ENCODE assay signal across 23 cellular contexts in genomic region chr7:7489546-7489945, GRCh38. TPM values are rescaled to one million over a fixed set of nuclear protein-coding genes. Genes with fewer than 3 reads are reported as not detected.
A peak's percentile ranks its signal among the peaks of the same experiment; 100 is the strongest.
DNase-seq lines count a peak whose midpoint lies in the region; ATAC-seq and TF ChIP-seq lines count a peak whose summit lies in the region.
"Had no signal": no experiment of that assay in that cellular context is flagged by ENCODE, and none has a peak within 500 bp of the region (broad histone marks: within the 10 kb centered on the region; RNA-seq: fewer than 3 reads in every experiment).

No MANE protein-coding gene starts in this region.

- H3K4me3 Mint-ChIP-seq in IgD-negative memory B cell: peak overlapping the region in 2 of 4 donors; percentile 13 to 92
- H3K4me3 Mint-ChIP-seq: activated CD4-positive, alpha-beta T cell treated with anti-CD3 and anti-CD28 coated beads for 36 hours; activated T-cell treated with anti-CD3 and anti-CD28 coated beads, Interleukin-2, amount 50 U/mL, for 24 hours; neural progenitor cell had no signal

- H3K27ac ChIP-seq in right lobe of liver: no peak overlapping the region
- no peak overlapping the region for H3K27ac ChIP-seq in upper lobe of right lung
- H3K27ac ChIP-seq: adrenal gland, HL-60, lower lobe of right lung, neural progenitor cell, SJSA1 had no signal

- ATAC-seq in right lobe of liver (peak; percentile 73 to 89 (median 88)), upper lobe of right lung (peak; percentile 36), GM18870 (IDR thresholded peaks at IDR 0.05; ENCODE audit: unreplicated experiment) (no peak)
- ATAC-seq: activated CD4-positive, alpha-beta T cell treated with anti-CD3 and anti-CD28 coated beads for 36 hours; lower lobe of right lung had no signal

- no peaks in the 10 kb centered on the region for H3K27me3 Mint-ChIP-seq in IgD-negative memory B cell
- H3K27me3 Mint-ChIP-seq: activated CD4-positive, alpha-beta T cell treated with anti-CD3 and anti-CD28 coated beads for 36 hours; activated T-cell treated with anti-CD3 and anti-CD28 coated beads, Interleukin-2, amount 50 U/mL, for 24 hours had no signal

- H3K9me3 ChIP-seq in right lobe of liver (peaks cover 0 to 4% (median 0%) of the 10 kb centered on the region in 4 donors), upper lobe of right lung (peaks cover 4% of the 10 kb centered on the region)
- H3K9me3 ChIP-seq: adrenal gland, BE2C, lower lobe of right lung, SJSA1 had no signal

- no peak for TF ChIP-seq POLR2A in right lobe of liver (IDR thresholded peaks at IDR 0.05)

- no peak overlapping the region for H3K4me3 ChIP-seq in right lobe of liver
- no peak overlapping the region for H3K4me3 ChIP-seq in upper lobe of right lung
- H3K4me3 ChIP-seq: adrenal gland, lower lobe of right lung, neural progenitor cell, SJSA1 had no signal

- intact Hi-C loops in right lobe of liver (cut with DNase I) (no loop called here), upper lobe of right lung (cut with DNase I) (no loop called here)

- H3K36me3 Mint-ChIP-seq in IgD-negative memory B cell: no peaks in the 10 kb centered on the region
- H3K36me3 Mint-ChIP-seq: neural progenitor cell had no signal

- peak; percentile 17 for DNase-seq in amniotic epithelial cell (ENCODE audit: low read depth)
- DNase-seq in right lobe of liver: peak in 2 of 3 donors; percentile 22 to 56
- no peak for DNase-seq in upper lobe of right lung
- DNase-seq in NCI-H1417 treated with DMSO at 0.1 percent for 48 hours (lab: John Stamatoyannopoulos, UW): no peak
- DNase-seq in activated CD4-positive, alpha-beta T cell treated with anti-CD3 and anti-CD28 coated beads for 48 hours: no peak
- DNase-seq: activated CD4-positive, alpha-beta T cell treated with anti-CD3 and anti-CD28 coated beads for 36 hours; activated naive CD4-positive, alpha-beta T cell; activated T-cell treated with anti-CD3 and anti-CD28 coated beads, Interleukin-2, amount 50 U/mL, for 24 hours; adrenal gland; BE2C; effector memory CD4-positive, alpha-beta T cell; GDM1; H7; lower lobe of right lung; trophoblast cell had no signal

- H3K27me3 ChIP-seq in right lobe of liver: no peaks in the 10 kb centered on the region
- no peaks in the 10 kb centered on the region for H3K27me3 ChIP-seq in upper lobe of right lung
- H3K27me3 ChIP-seq: adrenal gland, BE2C, neural progenitor cell, SJSA1 had no signal

- no peak for TF ChIP-seq CTCF in right lobe of liver (IDR thresholded peaks at IDR 0.05)
- TF ChIP-seq CTCF in upper lobe of right lung (IDR thresholded peaks at IDR 0.05): no peak

- peaks cover 22 to 41% (median 32%) of the 10 kb centered on the region in 3 donors for H3K4me1 Mint-ChIP-seq in IgD-negative memory B cell
- H3K4me1 Mint-ChIP-seq: activated CD4-positive, alpha-beta T cell treated with anti-CD3 and anti-CD28 coated beads for 36 hours had no signal

- H3K36me3 ChIP-seq in right lobe of liver (no peaks in the 10 kb centered on the region), upper lobe of right lung (no peaks in the 10 kb centered on the region)
- H3K36me3 ChIP-seq: adrenal gland, BE2C, lower lobe of right lung, neural progenitor cell, SJSA1 had no signal

- H3K4me1 ChIP-seq in right lobe of liver: peaks cover 0 to 14% (median 0%) of the 10 kb centered on the region in 4 donors
- no peaks in the 10 kb centered on the region for H3K4me1 ChIP-seq in upper lobe of right lung
- H3K4me1 ChIP-seq: BE2C, lower lobe of right lung had no signal

- H3K27ac Mint-ChIP-seq in IgD-negative memory B cell: peak overlapping the region in 2 of 3 donors; percentile 5 to 85
- H3K27ac Mint-ChIP-seq: activated CD4-positive, alpha-beta T cell treated with anti-CD3 and anti-CD28 coated beads for 36 hours; activated T-cell treated with anti-CD3 and anti-CD28 coated beads, Interleukin-2, amount 50 U/mL, for 24 hours; neural progenitor cell had no signal

- WGBS in right lobe of liver (ENCODE audit: insufficient coverage, low coverage, low lambda C conversion rate, missing lambda C conversion rate): 50% methylated on average over 2 of the region's 2 CpGs

- peaks cover 5 to 7% (median 5%) of the 10 kb centered on the region in 3 donors for H3K9me3 Mint-ChIP-seq in IgD-negative memory B cell
- H3K9me3 Mint-ChIP-seq: neural progenitor cell had no signal

RNA-seq across cellular contexts. Expression of gene COL28A1, which starts 46.1 kb away (rescaled TPM):
- polyA plus RNA-seq in IgD-negative memory B cell: not detected
- total RNA-seq in right lobe of liver: under 1 TPM in 4 of 6 experiments, not detected in 2; 0.07 to 0.51 (median 0.34) TPM
- 0.61 TPM for total RNA-seq in upper lobe of right lung
- total RNA-seq: activated CD4-positive, alpha-beta T cell treated with anti-CD3 and anti-CD28 coated beads for 36 hours; activated CD8-positive, alpha-beta memory T cell treated with anti-CD3 and anti-CD28 coated beads for 36 hours; glomerular endothelial cell; SJSA1; T-helper 1 cell treated with Interleukin-12 subunit alpha and Interleukin-12 subunit beta and Interleukin-4 antibody, amounts not matched to agents 30 ng/mL and 1 ng/mL, for 36 hours had no signal

Comparison
In these comparisons a context has a peak if more than half of its experiments do, and no peak if none do; other contexts are left out.
1. DNase-seq: peak in amniotic epithelial cell (single experiment) and right lobe of liver (2 of 3); none in upper lobe of right lung (single experiment), NCI-H1417 treated with DMSO at 0.1 percent for 48 hours (single experiment) and activated CD4-positive, alpha-beta T cell treated with anti-CD3 and anti-CD28 coated beads for 48 hours (single experiment).